9 cellular contexts compared by ENCODE assay signal in the genomic region with DNA sequence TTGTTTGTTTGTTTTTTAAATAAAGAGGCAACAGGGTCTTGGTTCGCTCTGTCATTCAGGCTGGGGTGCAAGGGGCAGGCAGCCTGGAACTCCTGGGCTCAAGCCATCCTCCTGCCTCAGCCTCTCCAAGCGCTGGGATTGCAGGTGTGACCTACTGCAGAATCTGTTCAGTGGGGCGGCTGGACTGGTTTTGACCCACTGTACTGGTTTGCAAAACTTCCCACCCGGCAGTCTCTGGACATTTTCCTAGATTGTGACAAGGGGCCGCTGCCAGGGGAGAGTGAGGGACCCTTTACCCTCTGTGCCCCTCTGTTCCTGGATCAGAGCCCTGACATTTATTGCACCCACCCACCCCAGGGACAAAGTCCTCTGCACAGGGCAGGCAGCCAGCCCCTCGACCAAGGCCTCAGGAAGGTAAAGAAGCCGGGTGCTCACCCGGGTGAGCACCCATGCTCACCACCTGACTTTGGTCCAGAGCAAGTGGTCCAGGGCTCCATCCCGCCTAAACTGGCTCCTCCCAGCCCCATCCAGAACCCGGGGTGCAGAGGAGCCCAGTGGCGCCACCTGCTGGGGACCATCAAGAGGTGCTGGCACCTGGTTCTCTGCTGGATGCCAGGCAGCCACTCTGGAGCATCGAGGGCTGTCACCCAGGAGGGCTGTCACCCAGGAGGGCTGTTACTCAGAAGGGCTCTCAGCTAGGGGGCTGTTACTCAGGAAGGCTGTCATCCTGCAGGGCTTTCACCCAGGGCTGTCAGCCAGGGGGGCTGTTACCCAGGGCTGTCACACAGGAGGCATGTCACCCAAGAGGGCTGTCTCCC.
A peak's percentile ranks its signal among the peaks of the same experiment; 100 is the strongest.
DNase-seq lines count a peak whose midpoint lies in the region; TF ChIP-seq lines count a peak whose summit lies in the region.
"Had no signal": no experiment of that assay in that cellular context is flagged by ENCODE, and none has a peak within 500 bp of the region (broad histone marks: within the 10 kb centered on the region; RNA-seq: fewer than 3 reads in every experiment).

No MANE protein-coding gene starts in this region.

- H3K79me2 ChIP-seq in Loucy (ENCODE audit: insufficient read depth, low read length), result no peaks in the 10 kb centered on the region

- no peak overlapping the region for H3K4me2 ChIP-seq in Loucy (ENCODE audit: low read depth, low read length, poor library complexity, severe bottlenecking)
- H3K4me2 ChIP-seq: BLaER1 had no signal

- H3K36me3 ChIP-seq in Loucy (ENCODE audit: insufficient read depth, low read length), result no peaks in the 10 kb centered on the region
- H3K36me3 ChIP-seq: BLaER1 had no signal

- no peaks in the 10 kb centered on the region for H4K20me1 ChIP-seq in Loucy (ENCODE audit: insufficient read depth, low read length, poor library complexity, severe bottlenecking)
- H4K20me1 ChIP-seq: BLaER1 had no signal

- TF ChIP-seq CTCF in Loucy (conservative IDR thresholded peaks at IDR 0.05; ENCODE audit: low read length), result peak; percentile 78

- H3K9me2 ChIP-seq in Loucy (replicated peaks; ENCODE audit: low read depth, low read length), result no peaks in the 10 kb centered on the region

- H3K4me1 ChIP-seq in Loucy (ENCODE audit: insufficient read depth, low read length, poor library complexity, severe bottlenecking), result no peaks in the 10 kb centered on the region

- H3K4me3 ChIP-seq in Loucy (ENCODE audit: low read length, poor library complexity, severe bottlenecking), result no peak overlapping the region
- H3K4me3 ChIP-seq: BLaER1 had no signal

- DNase-seq in NCI-H2081 (lab: John Stamatoyannopoulos, UW) (peak; percentile 9 to 14), NCI-H2081 treated with DMSO at 0.1 percent for 48 hours (lab: John Stamatoyannopoulos, UW) (no peak), glomerular visceral epithelial cell (ENCODE audit: extremely low spot score) (peak; percentile 25), ureter (ENCODE audit: low spot score) (no peak), occipital lobe (lab: John Stamatoyannopoulos, UW) (no peak)
- DNase-seq in activated CD4-positive, alpha-beta T cell treated with anti-CD3 and anti-CD28 coated beads, Interleukin-2, amount 50 U/mL, for 48 hours, result peak; percentile 57 to 61
- DNase-seq in stimulated activated CD4-positive, alpha-beta T cell treated with anti-CD3 and anti-CD28 coated beads, Interleukin-15, amount 100 ng/mL, for 24 hours, result peak; percentile 68

- no peaks in the 10 kb centered on the region for H3F3A ChIP-seq in Loucy (ENCODE audit: low read depth)

- H3K9ac ChIP-seq in Loucy (ENCODE audit: low read depth, low read length, poor library complexity, severe bottlenecking), result no peak overlapping the region
- H3K9ac ChIP-seq: BLaER1 had no signal

- H3K27me3 ChIP-seq in Loucy (ENCODE audit: insufficient read depth, low read length, poor library complexity, severe bottlenecking), result no peaks in the 10 kb centered on the region
- H3K27me3 ChIP-seq: BLaER1 had no signal

- H3K9me3 ChIP-seq in Loucy (ENCODE audit: insufficient read depth, low read depth, low read length), result no peaks in the 10 kb centered on the region

- no peak overlapping the region for H2AFZ ChIP-seq in Loucy (ENCODE audit: low read length)

Comparison
In these comparisons a context has a peak if more than half of its experiments do, and no peak if none do; other contexts are left out.
1. DNase-seq: peak in NCI-H2081 (2 of 2), activated CD4-positive, alpha-beta T cell treated with anti-CD3 and anti-CD28 coated beads, Interleukin-2, amount 50 U/mL, for 48 hours (2 of 2), glomerular visceral epithelial cell (single experiment) and stimulated activated CD4-positive, alpha-beta T cell treated with anti-CD3 and anti-CD28 coated beads, Interleukin-15, amount 100 ng/mL, for 24 hours (single experiment); none in NCI-H2081 treated with DMSO at 0.1 percent for 48 hours (single experiment), ureter (single experiment) and occipital lobe (single experiment).